ENCODE assay signal across 9 cellular contexts in the genomic region with DNA sequence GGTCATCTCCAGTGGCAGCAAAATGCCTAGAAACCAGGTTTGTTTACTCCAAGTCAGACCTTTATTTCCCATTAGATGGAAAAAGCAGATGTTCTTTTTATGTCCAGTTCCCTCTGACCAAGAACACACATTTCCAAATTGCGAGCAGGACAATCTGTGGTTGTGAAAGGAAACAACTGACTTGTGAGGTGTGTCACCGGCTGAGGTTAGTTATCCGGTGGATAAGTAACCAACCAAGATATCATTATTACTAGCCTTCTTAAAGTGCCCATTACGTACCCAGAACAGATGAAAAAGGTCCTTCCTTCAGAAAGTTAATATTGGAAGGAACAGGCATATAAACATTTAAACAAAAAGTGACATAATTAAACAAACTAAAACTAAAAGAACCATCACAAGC.
DNase-seq lines count a peak whose midpoint lies in the region; ATAC-seq, FAIRE-seq and TF ChIP-seq lines count a peak whose summit lies in the region.
"Had no signal": no experiment of that assay in that cellular context is flagged by ENCODE, and none has a peak within 500 bp of the region (broad histone marks: within the 10 kb centered on the region; RNA-seq: fewer than 3 reads in every experiment).

No MANE protein-coding gene starts in this region.

- H3K79me1 ChIP-seq in mesendoderm (ENCODE audit: low read length): no peaks in the 10 kb centered on the region

- H4K20me1 ChIP-seq in endothelial cell of umbilical vein (replicated peaks; ENCODE audit: control insufficient read depth, extremely low read depth, insufficient read depth, low read length): no peaks in the 10 kb centered on the region

- H3K4ac ChIP-seq in mesendoderm (ENCODE audit: low read depth, low read length): no peak overlapping the region

- CTCF ChIA-PET in endothelial cell of umbilical vein (lab: Charles Lee): interaction anchor here (1.4 to 4.1 kb wide), 11 partner anchors 10 to 654 kb away, joined by 3 to 92 read pairs (median 20); partner anchors contain the start of gene ZFP36L2

- no TSS peak for BruUV-seq in endothelial cell of umbilical vein (replicated peaks; lab: Mats Ljungman, UMichigan)

- no peak overlapping the region for H2BK15ac ChIP-seq in mesendoderm (replicated peaks; ENCODE audit: low read depth)

- POLR2A ChIA-PET in endothelial cell of umbilical vein (lab: Charles Lee): no interaction called here

- H2AFZ ChIP-seq in endothelial cell of umbilical vein (ENCODE audit: low read depth, low read length): no peak overlapping the region

- DNase-seq in endothelial cell of umbilical vein (ENCODE audit: low read depth, low spot score) (no peak), iPS-NIHi7 (ENCODE audit: extremely low spot score) (no peak), mesendoderm (no peak), cerebellum (ENCODE audit: low spot score) (no peak)
- DNase-seq in stimulated activated naive CD4-positive, alpha-beta T cell treated with Interleukin-2 at 50 U/mL for 16 hours (lab: John Stamatoyannopoulos, UW): no peak
- DNase-seq: SJCRH30 had no signal

- intact Hi-C loops in endothelial cell of umbilical vein (cut with micrococcal nuclease): loop anchor here (10.0 kb wide), 1 partner anchor 218 kb away; no protein-coding TSS in a partner anchor

- no peak overlapping the region for H3K4me3 ChIP-seq in endothelial cell of umbilical vein (replicated peaks in 1 of 3; ENCODE audit: insufficient read depth in 1 of 3, low read depth in 1 of 3, low read length in 3 of 3)
- H3K4me3 ChIP-seq in skin epidermis: no peak overlapping the region
- H3K4me3 ChIP-seq in mesendoderm (ENCODE audit: low read length): no peak overlapping the region
- H3K4me3 ChIP-seq: SJCRH30 had no signal

- no peak overlapping the region for H2AK5ac ChIP-seq in mesendoderm (ENCODE audit: low read length)

- H3K9me3 ChIP-seq in endothelial cell of umbilical vein (replicated peaks; ENCODE audit: control insufficient read depth, insufficient read depth, low read length): no peaks in the 10 kb centered on the region
- H3K9me3 ChIP-seq: SJCRH30 had no signal

- H3K18ac ChIP-seq in mesendoderm (ENCODE audit: low read length): no peak overlapping the region

- H3K9me1 ChIP-seq in endothelial cell of umbilical vein (replicated peaks; ENCODE audit: control insufficient read depth, extremely low read depth, insufficient read depth, low read length): no peaks in the 10 kb centered on the region

- H3K27me3 ChIP-seq in endothelial cell of umbilical vein (ENCODE audit: control insufficient read depth in 2 of 2, insufficient read depth in 2 of 2, low read length in 2 of 2) (no peaks in the 10 kb centered on the region), mesendoderm (ENCODE audit: insufficient read depth, low read length, poor library complexity) (no peaks in the 10 kb centered on the region)
- H3K27me3 ChIP-seq: SJCRH30 had no signal

- no peaks in the 10 kb centered on the region for H3K36me3 ChIP-seq in endothelial cell of umbilical vein (ENCODE audit: control insufficient read depth in 2 of 2, extremely low read depth in 1 of 2, insufficient read depth in 2 of 2, low read length in 2 of 2)
- no peaks in the 10 kb centered on the region for H3K36me3 ChIP-seq in mesendoderm (ENCODE audit: control insufficient read depth, insufficient read depth, low read length)
- H3K36me3 ChIP-seq: SJCRH30 had no signal

- H3K4me1 ChIP-seq in endothelial cell of umbilical vein (ENCODE audit: control insufficient read depth, extremely low read depth, insufficient read depth, low read length): no peaks in the 10 kb centered on the region
- no peaks in the 10 kb centered on the region for H3K4me1 ChIP-seq in mesendoderm (ENCODE audit: control insufficient read depth, low read depth, low read length)
- H3K4me1 ChIP-seq: SJCRH30 had no signal

- no peak overlapping the region for H3K56ac ChIP-seq in mesendoderm (ENCODE audit: low read length)

- peak; percentile 37 for FAIRE-seq in endothelial cell of umbilical vein (lab: Jason Lieb, UNC)

- no CpG with 5 or more reads among the region's 4 CpGs for WGBS in mesendoderm (ENCODE audit: extremely low coverage, insufficient coverage, low lambda C conversion rate)

- dilution Hi-C loops in endothelial cell of umbilical vein (cut with MboI; ENCODE audit: extremely low pct_ligation_motif_present, low sequenced_read_pairs): no loop called here

- H3K23ac ChIP-seq in mesendoderm (ENCODE audit: low read length): no peak overlapping the region

- TF ChIP-seq POLR2A in endothelial cell of umbilical vein (IDR thresholded peaks at IDR 0.05; ENCODE audit: low read depth, low read length): no peak

- H3K9ac ChIP-seq in endothelial cell of umbilical vein (replicated peaks; ENCODE audit: extremely low read depth, insufficient read depth, low read length) (no peak overlapping the region), mesendoderm (ENCODE audit: low read length) (no peak overlapping the region)

- ATAC-seq in GM19351 (IDR thresholded peaks at IDR 0.05; ENCODE audit: unreplicated experiment): peak; percentile 63
- peak; percentile 89 for ATAC-seq in HG03354 (IDR thresholded peaks at IDR 0.05; ENCODE audit: poor library complexity, severe bottlenecking, unreplicated experiment)

- no peak overlapping the region for H2BK120ac ChIP-seq in mesendoderm (ENCODE audit: low read depth, low read length)

- no peak overlapping the region for H3K27ac ChIP-seq in endothelial cell of umbilical vein (ENCODE audit: insufficient read depth, low read depth, low read length)
- peak overlapping the region in 13 of 21 experiments; percentile 9 to 69 (median 32) for H3K27ac ChIP-seq in skin epidermis
- no peak overlapping the region for H3K27ac ChIP-seq in mesendoderm (ENCODE audit: low read depth, low read length)
- H3K27ac ChIP-seq: SJCRH30 had no signal

- TF ChIP-seq CTCF in endothelial cell of umbilical vein (IDR thresholded peaks at IDR 0.05; ENCODE audit: extremely low read depth in 1 of 2, insufficient read depth in 1 of 2, low read depth in 1 of 2, low read length in 2 of 2): no peak

- H2BK5ac ChIP-seq in mesendoderm (ENCODE audit: low read length): no peak overlapping the region

- no peak overlapping the region for H4K8ac ChIP-seq in mesendoderm (ENCODE audit: low read depth, low read length)

- no peak overlapping the region for H4K5ac ChIP-seq in mesendoderm (ENCODE audit: low read length)

- H3K4me2 ChIP-seq in endothelial cell of umbilical vein (ENCODE audit: insufficient read depth, low read length): no peak overlapping the region
- no peak overlapping the region for H3K4me2 ChIP-seq in mesendoderm (ENCODE audit: low read length)

- H3K79me2 ChIP-seq in endothelial cell of umbilical vein (ENCODE audit: control insufficient read depth, insufficient read depth, low read length) (no peaks in the 10 kb centered on the region), mesendoderm (ENCODE audit: control insufficient read depth, insufficient read depth, low read length) (no peaks in the 10 kb centered on the region)

TF ChIP-seq in endothelial cell of umbilical vein, 7 proteins besides CTCF, POLR2A, EP300 and RAD21:
- no peak for TF ChIP-seq POLR2AphosphoS5 (IDR thresholded peaks at IDR 0.05; ENCODE audit: insufficient read depth, low read depth, low read length)
- TF ChIP-seq GATA2 (IDR thresholded peaks at IDR 0.05; ENCODE audit: insufficient read depth, insufficient read length, low read depth, low read length): no peak
- no peak for TF ChIP-seq MAX (IDR thresholded peaks at IDR 0.05; ENCODE audit: insufficient read depth, insufficient read length)
- TF ChIP-seq EZH2 (IDR thresholded peaks at IDR 0.05; ENCODE audit: borderline replicate concordance, low read depth, low read length, severe bottlenecking): no peak
- TF ChIP-seq FOS (IDR thresholded peaks at IDR 0.05; ENCODE audit: borderline replicate concordance, insufficient read depth, low read length): no peak
- no peak for TF ChIP-seq JUN (IDR thresholded peaks at IDR 0.05; ENCODE audit: borderline replicate concordance, insufficient read depth, insufficient read length, low read depth)

Comparison
In these comparisons a context has a peak if more than half of its experiments do, and no peak if none do; other contexts are left out.
1. H3K27ac ChIP-seq: peak in skin epidermis (13 of 21); none in endothelial cell of umbilical vein (single experiment) and mesendoderm (single experiment).